ENCODE assay signal across 2 cellular contexts in genomic region chr4:4185528-4185927, GRCh38.
A peak's percentile ranks its signal among the peaks of the same experiment; 100 is the strongest.
TF ChIP-seq lines count a peak whose summit lies in the region.

No MANE protein-coding gene starts in this region.

TF ChIP-seq in A549, 52 proteins besides CTCF, POLR2A, EP300 and RAD21:
- TF ChIP-seq JUNB (IDR thresholded peaks at IDR 0.05), result no peak
- TF ChIP-seq SMC3 (IDR thresholded peaks at IDR 0.05), result no peak
- TF ChIP-seq ZSCAN20 (CRISPR knock-in tag; IDR thresholded peaks at IDR 0.05), result no peak
- TF ChIP-seq HES2 (IDR thresholded peaks at IDR 0.05), result no peak
- no peak for TF ChIP-seq BHLHE40 (IDR thresholded peaks at IDR 0.05; ENCODE audit: low read depth, low read length)
- TF ChIP-seq MAFK (IDR thresholded peaks at IDR 0.05; ENCODE audit: partially characterized antibody), result peak; percentile 91

TF ChIP-seq in H1, 55 proteins besides CTCF, POLR2A, EP300 and RAD21:
- peak; percentile 95 for TF ChIP-seq MAFK (IDR thresholded peaks at IDR 0.05; ENCODE audit: low read depth, low read length)
- no peak for TF ChIP-seq ATF3 (IDR thresholded peaks at IDR 0.05; ENCODE audit: insufficient read depth, low read depth, low read length)
- TF ChIP-seq BACH1 (IDR thresholded peaks at IDR 0.05; ENCODE audit: low read length), result peak; percentile 64
- no peak for TF ChIP-seq TEAD4 (IDR thresholded peaks at IDR 0.05; ENCODE audit: low read depth, low read length)
- TF ChIP-seq RFX5 (IDR thresholded peaks at IDR 0.05; ENCODE audit: borderline replicate concordance, low read depth, low read length), result no peak
